In the genomic region with DNA sequence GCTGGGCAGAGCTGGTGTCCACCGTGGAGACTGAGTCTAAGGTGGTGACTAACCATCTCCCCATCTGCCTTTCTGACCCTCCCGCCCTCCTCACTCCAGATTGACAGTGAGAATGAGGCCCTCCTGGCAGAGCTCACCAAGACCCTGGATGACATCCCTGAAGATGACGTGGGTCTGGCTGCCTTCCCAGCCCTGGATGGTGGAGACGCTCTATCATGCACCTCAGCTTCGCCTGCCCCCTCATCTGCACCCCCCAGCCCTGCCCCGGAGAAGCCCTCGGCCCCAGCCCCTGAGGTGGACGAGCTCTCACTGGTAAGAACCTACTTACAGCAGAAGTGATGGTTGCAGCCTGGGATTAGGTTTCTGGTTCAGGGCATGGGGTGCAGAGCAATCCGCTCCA, we compare ENCODE assay signal across 1 cellular context.
TF ChIP-seq lines count a peak whose summit lies in the region.

No MANE protein-coding gene starts in this region.

TF ChIP-seq in IMR-90, 13 proteins besides CTCF, POLR2A, EP300 and RAD21:
- no peak for TF ChIP-seq CEBPB (IDR thresholded peaks at IDR 0.05; ENCODE audit: low read depth, low read length)
- TF ChIP-seq NFE2L2 (IDR thresholded peaks at IDR 0.05; ENCODE audit: low read depth, low read length) = no peak
TF ChIP-seq in IMR-90: peak in this region for 0.
